8 cellular contexts compared by ENCODE assay signal in the genomic region with DNA sequence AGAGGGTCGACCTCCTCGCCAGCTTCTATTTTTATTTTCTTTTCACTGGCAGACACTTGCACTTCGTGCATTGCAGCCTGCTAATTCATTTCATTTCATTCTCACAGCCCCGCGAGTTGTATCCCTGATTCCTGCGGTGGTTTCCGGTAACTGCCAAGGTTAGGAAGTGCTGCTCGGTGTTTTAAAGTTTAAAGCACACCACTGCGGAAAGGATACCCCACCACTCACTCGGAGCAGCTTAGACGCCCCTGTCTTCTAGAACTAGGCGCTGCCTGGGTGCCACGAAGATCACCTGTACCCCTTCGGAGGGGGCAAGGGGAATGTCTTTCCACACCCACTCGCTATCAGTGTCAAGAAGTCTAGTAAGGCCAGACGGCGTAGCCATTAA. TPM values are rescaled to one million over a fixed set of nuclear protein-coding genes. Genes with fewer than 3 reads are reported as not detected.
DNase-seq lines count a peak whose midpoint lies in the region; ATAC-seq and TF ChIP-seq lines count a peak whose summit lies in the region.

No MANE protein-coding gene starts in this region.

- peak overlapping the region; percentile 91 for H3K4me3 ChIP-seq in epithelial cell of esophagus (ENCODE audit: low read length)

- CTCF ChIA-PET in WTC11 (lab: Charles Lee) = interaction anchor here (0.6 to 4.1 kb wide), 85 partner anchors 8 to 781 kb away, joined by 3 to 102 read pairs (median 4); a partner anchor contains a TSS

- H3K4me3 Mint-ChIP-seq in WTC11 (peak overlapping the region; percentile 92), nephron progenitor cell (peak overlapping the region; percentile 95)

- H3K27ac Mint-ChIP-seq in WTC11 (peak overlapping the region; percentile 46), nephron progenitor cell (peak overlapping the region; percentile 94)

- peaks cover 7% of the 10 kb centered on the region for H3K36me3 Mint-ChIP-seq in WTC11
- H3K36me3 Mint-ChIP-seq in nephron progenitor cell (ENCODE audit: low read depth) = peaks cover 21% of the 10 kb centered on the region

- POLR2A ChIA-PET in WTC11 (lab: Charles Lee) = interaction anchor here (0.6 to 1.6 kb wide), 6 partner anchors 41 to 225 kb away, joined by 3 to 6 read pairs (median 3); a partner anchor contains a TSS

- peak overlapping the region; percentile 70 for H3K27ac ChIP-seq in 22Rv1

- H3K4me1 Mint-ChIP-seq in WTC11 (peaks cover 16% of the 10 kb centered on the region), nephron progenitor cell (peaks cover 32% of the 10 kb centered on the region)

- H3K27me3 Mint-ChIP-seq in WTC11 (ENCODE audit: low read depth) = no peaks in the 10 kb centered on the region
- peaks cover 5% of the 10 kb centered on the region for H3K27me3 Mint-ChIP-seq in nephron progenitor cell (ENCODE audit: low read depth, poor library complexity)

- peak; percentile 1 for ATAC-seq in GM18868 (IDR thresholded peaks at IDR 0.05; ENCODE audit: unreplicated experiment)
- ATAC-seq in WTC11 = peak; percentile 7
- ATAC-seq in HG02588 (IDR thresholded peaks at IDR 0.05; ENCODE audit: unreplicated experiment) = no peak

- no peaks in the 10 kb centered on the region for H3K9me3 Mint-ChIP-seq in WTC11
- no peaks in the 10 kb centered on the region for H3K9me3 Mint-ChIP-seq in nephron progenitor cell

- TF ChIP-seq CTCF in 22Rv1 (IDR thresholded peaks at IDR 0.05) (no peak), WTC11 (IDR thresholded peaks at IDR 0.05) (no peak), epithelial cell of esophagus (IDR thresholded peaks at IDR 0.05; ENCODE audit: insufficient read depth, low read depth, low read length, missing control alignments) (no peak), nephron progenitor cell (IDR thresholded peaks at IDR 0.05) (no peak)

- peak; percentile 15 for DNase-seq in HT1080 (ENCODE audit: low read depth)
- no peak for DNase-seq in WTC11 (ENCODE audit: low spot score)
- DNase-seq in epithelial cell of esophagus (ENCODE audit: low read depth) = peak; percentile 16
- no peak for DNase-seq in nephron progenitor cell
- DNase-seq in medulla oblongata (ENCODE audit: extremely low spot score) = no peak

TF ChIP-seq in WTC11, 78 proteins besides CTCF, POLR2A, EP300 and RAD21 (continues in another document):
- TF ChIP-seq, protein P1, sequence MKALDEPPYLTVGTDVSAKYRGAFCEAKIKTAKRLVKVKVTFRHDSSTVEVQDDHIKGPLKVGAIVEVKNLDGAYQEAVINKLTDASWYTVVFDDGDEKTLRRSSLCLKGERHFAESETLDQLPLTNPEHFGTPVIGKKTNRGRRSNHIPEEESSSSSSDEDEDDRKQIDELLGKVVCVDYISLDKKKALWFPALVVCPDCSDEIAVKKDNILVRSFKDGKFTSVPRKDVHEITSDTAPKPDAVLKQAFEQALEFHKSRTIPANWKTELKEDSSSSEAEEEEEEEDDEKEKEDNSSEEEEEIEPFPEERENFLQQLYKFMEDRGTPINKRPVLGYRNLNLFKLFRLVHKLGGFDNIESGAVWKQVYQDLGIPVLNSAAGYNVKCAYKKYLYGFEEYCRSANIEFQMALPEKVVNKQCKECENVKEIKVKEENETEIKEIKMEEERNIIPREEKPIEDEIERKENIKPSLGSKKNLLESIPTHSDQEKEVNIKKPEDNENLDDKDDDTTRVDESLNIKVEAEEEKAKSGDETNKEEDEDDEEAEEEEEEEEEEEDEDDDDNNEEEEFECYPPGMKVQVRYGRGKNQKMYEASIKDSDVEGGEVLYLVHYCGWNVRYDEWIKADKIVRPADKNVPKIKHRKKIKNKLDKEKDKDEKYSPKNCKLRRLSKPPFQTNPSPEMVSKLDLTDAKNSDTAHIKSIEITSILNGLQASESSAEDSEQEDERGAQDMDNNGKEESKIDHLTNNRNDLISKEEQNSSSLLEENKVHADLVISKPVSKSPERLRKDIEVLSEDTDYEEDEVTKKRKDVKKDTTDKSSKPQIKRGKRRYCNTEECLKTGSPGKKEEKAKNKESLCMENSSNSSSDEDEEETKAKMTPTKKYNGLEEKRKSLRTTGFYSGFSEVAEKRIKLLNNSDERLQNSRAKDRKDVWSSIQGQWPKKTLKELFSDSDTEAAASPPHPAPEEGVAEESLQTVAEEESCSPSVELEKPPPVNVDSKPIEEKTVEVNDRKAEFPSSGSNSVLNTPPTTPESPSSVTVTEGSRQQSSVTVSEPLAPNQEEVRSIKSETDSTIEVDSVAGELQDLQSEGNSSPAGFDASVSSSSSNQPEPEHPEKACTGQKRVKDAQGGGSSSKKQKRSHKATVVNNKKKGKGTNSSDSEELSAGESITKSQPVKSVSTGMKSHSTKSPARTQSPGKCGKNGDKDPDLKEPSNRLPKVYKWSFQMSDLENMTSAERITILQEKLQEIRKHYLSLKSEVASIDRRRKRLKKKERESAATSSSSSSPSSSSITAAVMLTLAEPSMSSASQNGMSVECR (CRISPR knock-in tag; IDR thresholded peaks at IDR 0.05; ENCODE audit: borderline replicate concordance) = no peak
- TF ChIP-seq, protein P2, sequence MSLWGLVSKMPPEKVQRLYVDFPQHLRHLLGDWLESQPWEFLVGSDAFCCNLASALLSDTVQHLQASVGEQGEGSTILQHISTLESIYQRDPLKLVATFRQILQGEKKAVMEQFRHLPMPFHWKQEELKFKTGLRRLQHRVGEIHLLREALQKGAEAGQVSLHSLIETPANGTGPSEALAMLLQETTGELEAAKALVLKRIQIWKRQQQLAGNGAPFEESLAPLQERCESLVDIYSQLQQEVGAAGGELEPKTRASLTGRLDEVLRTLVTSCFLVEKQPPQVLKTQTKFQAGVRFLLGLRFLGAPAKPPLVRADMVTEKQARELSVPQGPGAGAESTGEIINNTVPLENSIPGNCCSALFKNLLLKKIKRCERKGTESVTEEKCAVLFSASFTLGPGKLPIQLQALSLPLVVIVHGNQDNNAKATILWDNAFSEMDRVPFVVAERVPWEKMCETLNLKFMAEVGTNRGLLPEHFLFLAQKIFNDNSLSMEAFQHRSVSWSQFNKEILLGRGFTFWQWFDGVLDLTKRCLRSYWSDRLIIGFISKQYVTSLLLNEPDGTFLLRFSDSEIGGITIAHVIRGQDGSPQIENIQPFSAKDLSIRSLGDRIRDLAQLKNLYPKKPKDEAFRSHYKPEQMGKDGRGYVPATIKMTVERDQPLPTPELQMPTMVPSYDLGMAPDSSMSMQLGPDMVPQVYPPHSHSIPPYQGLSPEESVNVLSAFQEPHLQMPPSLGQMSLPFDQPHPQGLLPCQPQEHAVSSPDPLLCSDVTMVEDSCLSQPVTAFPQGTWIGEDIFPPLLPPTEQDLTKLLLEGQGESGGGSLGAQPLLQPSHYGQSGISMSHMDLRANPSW (CRISPR knock-in tag; conservative IDR thresholded peaks at IDR 0.05; ENCODE audit: low read depth) = no peak
- TF ChIP-seq HMGA2 (CRISPR knock-in tag; IDR thresholded peaks at IDR 0.05) (no peak), ETV6 (CRISPR knock-in tag; IDR thresholded peaks at IDR 0.05) (no peak), TEAD4 (CRISPR knock-in tag; IDR thresholded peaks at IDR 0.05) (no peak), SMAD3 (CRISPR knock-in tag; IDR thresholded peaks at IDR 0.05; ENCODE audit: borderline replicate concordance) (no peak), ZBTB21 (CRISPR knock-in tag; IDR thresholded peaks at IDR 0.05; ENCODE audit: borderline replicate concordance) (no peak), JAZF1 (CRISPR knock-in tag; IDR thresholded peaks at IDR 0.05) (no peak), ZNF263 (CRISPR knock-in tag; IDR thresholded peaks at IDR 0.05; ENCODE audit: low read depth) (no peak)
- TF ChIP-seq, protein P3, sequence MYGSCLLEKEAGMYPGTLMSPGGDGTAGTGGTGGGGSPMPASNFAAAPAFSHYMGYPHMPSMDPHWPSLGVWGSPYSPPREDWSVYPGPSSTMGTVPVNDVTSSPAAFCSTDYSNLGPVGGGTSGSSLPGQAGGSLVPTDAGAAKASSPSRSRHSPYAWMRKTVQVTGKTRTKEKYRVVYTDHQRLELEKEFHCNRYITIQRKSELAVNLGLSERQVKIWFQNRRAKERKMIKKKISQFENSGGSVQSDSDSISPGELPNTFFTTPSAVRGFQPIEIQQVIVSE (CRISPR knock-in tag; IDR thresholded peaks at IDR 0.05; ENCODE audit: borderline replicate concordance) = no peak
- TF ChIP-seq, protein P4, sequence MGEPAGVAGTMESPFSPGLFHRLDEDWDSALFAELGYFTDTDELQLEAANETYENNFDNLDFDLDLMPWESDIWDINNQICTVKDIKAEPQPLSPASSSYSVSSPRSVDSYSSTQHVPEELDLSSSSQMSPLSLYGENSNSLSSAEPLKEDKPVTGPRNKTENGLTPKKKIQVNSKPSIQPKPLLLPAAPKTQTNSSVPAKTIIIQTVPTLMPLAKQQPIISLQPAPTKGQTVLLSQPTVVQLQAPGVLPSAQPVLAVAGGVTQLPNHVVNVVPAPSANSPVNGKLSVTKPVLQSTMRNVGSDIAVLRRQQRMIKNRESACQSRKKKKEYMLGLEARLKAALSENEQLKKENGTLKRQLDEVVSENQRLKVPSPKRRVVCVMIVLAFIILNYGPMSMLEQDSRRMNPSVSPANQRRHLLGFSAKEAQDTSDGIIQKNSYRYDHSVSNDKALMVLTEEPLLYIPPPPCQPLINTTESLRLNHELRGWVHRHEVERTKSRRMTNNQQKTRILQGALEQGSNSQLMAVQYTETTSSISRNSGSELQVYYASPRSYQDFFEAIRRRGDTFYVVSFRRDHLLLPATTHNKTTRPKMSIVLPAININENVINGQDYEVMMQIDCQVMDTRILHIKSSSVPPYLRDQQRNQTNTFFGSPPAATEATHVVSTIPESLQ (CRISPR knock-in tag; IDR thresholded peaks at IDR 0.05) = no peak
- TF ChIP-seq, protein P5, sequence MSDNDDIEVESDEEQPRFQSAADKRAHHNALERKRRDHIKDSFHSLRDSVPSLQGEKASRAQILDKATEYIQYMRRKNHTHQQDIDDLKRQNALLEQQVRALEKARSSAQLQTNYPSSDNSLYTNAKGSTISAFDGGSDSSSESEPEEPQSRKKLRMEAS (CRISPR knock-in tag; IDR thresholded peaks at IDR 0.05) = no peak

RNA-seq across cellular contexts. Expression of a gene that starts 0.5 kb away (rescaled TPM):
- total RNA-seq in HT1080 (2014; rRNA removed; shearing (Covaris generic)) = 13.7 and 17.9 TPM in 2 replicates
- polyA plus RNA-seq in HT1080 (2015; cell fraction: cytosol; rRNA removed) = 19.4 and 20.8 TPM in 2 replicates
- polyA plus RNA-seq in HT1080 (2015; cell fraction: nucleus; rRNA removed) = 22.7 and 25.4 TPM in 2 replicates
- 13.2 to 13.8 TPM (median 13.7 TPM) in 3 replicates for total RNA-seq in WTC11 (2021)

RNA-seq across cellular contexts. Expression of a gene that starts 40.2 kb away (rescaled TPM):
- 24.5 and 27.0 TPM in 2 replicates for total RNA-seq in HT1080 (2014; rRNA removed; shearing (Covaris generic))
- 17.5 and 18.0 TPM in 2 replicates for polyA plus RNA-seq in HT1080 (2015; cell fraction: cytosol; rRNA removed)
- polyA plus RNA-seq in HT1080 (2015; cell fraction: nucleus; rRNA removed) = 30.4 and 36.9 TPM in 2 replicates
- total RNA-seq in WTC11 (2021) = 27.8 to 28.1 TPM (median 28.0 TPM) in 3 replicates

Comparison
In these comparisons a context has a peak if more than half of its experiments do, and no peak if none do; other contexts are left out.
1. DNase-seq: peak in HT1080 (single experiment) and epithelial cell of esophagus (single experiment); none in WTC11 (single experiment), nephron progenitor cell (single experiment) and medulla oblongata (single experiment).